ENCODE assay signal across 8 cellular contexts in genomic region chr20:41027872-41028358, GRCh38. TPM values are rescaled to one million over a fixed set of nuclear protein-coding genes. Genes with fewer than 3 reads are reported as not detected.
DNase-seq lines count a peak whose midpoint lies in the region; ATAC-seq and TF ChIP-seq lines count a peak whose summit lies in the region.

No MANE protein-coding gene starts in this region.

- ATAC-seq in SK-N-SH treated with all-trans-retinoic acid at 6 μM for 48 hours (no peak), left lobe of liver (no peak)
- no peak for ATAC-seq in activated CD8-positive, alpha-beta T cell treated with anti-CD3 and anti-CD28 coated beads, Interleukin-2, amount 10 ng/mL, durations not matched to agents 7 days and 5 days

- H3K27ac ChIP-seq in SK-N-SH (ENCODE audit: low read depth in 2 of 2, low read length in 1 of 2): peak overlapping the region; percentile 36 to 67; a peak in 3 of 4 replicates
- H3K27ac ChIP-seq in stomach: peak overlapping the region; percentile 48 to 99 (median 97)

- H3K9ac ChIP-seq in SK-N-SH: peak overlapping the region; percentile 68

- intact Hi-C loops in stomach (cut with DNase I; ENCODE audit: low total_unique reads): no loop called here

- peak overlapping the region; percentile 88 for H3K4me3 Mint-ChIP-seq in activated CD8-positive, alpha-beta T cell treated with anti-CD3 and anti-CD28 coated beads, Interleukin-2, amount 10 ng/mL, durations not matched to agents 7 days and 5 days

- peaks cover 48% of the 10 kb centered on the region for H3K4me1 Mint-ChIP-seq in activated CD8-positive, alpha-beta T cell treated with anti-CD3 and anti-CD28 coated beads, Interleukin-2, amount 10 ng/mL, durations not matched to agents 7 days and 5 days (ENCODE audit: low read depth)

- no peak overlapping the region; the same call in 1 of the 2 replicates for H2AFZ ChIP-seq in SK-N-SH (ENCODE audit: low read depth)

- peaks cover 37% of the 10 kb centered on the region for H3K36me3 Mint-ChIP-seq in activated CD8-positive, alpha-beta T cell treated with anti-CD3 and anti-CD28 coated beads, Interleukin-2, amount 10 ng/mL, durations not matched to agents 7 days and 5 days (ENCODE audit: low read depth)

- no peaks in the 10 kb centered on the region for H3K9me2 ChIP-seq in SK-N-SH

- peaks cover 3% of the 10 kb centered on the region for H3K27me3 Mint-ChIP-seq in activated CD8-positive, alpha-beta T cell treated with anti-CD3 and anti-CD28 coated beads, Interleukin-2, amount 10 ng/mL, durations not matched to agents 7 days and 5 days (ENCODE audit: low read depth)

- peaks cover 0 to under 1% of the 10 kb centered on the region in 2 experiments for H3K36me3 ChIP-seq in SK-N-SH (replicated peaks in 1 of 2; ENCODE audit: control insufficient read depth in 1 of 2, insufficient read depth in 2 of 2, low read length in 1 of 2)
- no peaks in the 10 kb centered on the region for H3K36me3 ChIP-seq in stomach

- peaks cover 26% of the 10 kb centered on the region for H4K20me1 ChIP-seq in SK-N-SH (ENCODE audit: insufficient read depth)

- CTCF ChIA-PET in SK-N-SH (lab: Yijun Ruan, JAX): interaction anchor here (0.8 to 2.0 kb wide), 2 partner anchors 37 to 66 kb away, joined by 3 to 8 read pairs; no protein-coding TSS in a partner anchor
- CTCF ChIA-PET in activated CD8-positive, alpha-beta T cell treated with anti-CD3 and anti-CD28 coated beads, Interleukin-2, amount 10 ng/mL, durations not matched to agents 7 days and 5 days (lab: Charles Lee): interaction anchor here (0.9 to 1.6 kb wide), 2 partner anchors 16 to 37 kb away, joined by 4 to 11 read pairs; no protein-coding TSS in a partner anchor

- H3K4me1 ChIP-seq in SK-N-SH (ENCODE audit: control insufficient read depth in 1 of 2, insufficient read depth in 2 of 2, low read depth in 1 of 2, low read length in 1 of 2): peaks cover 13 to 32% of the 10 kb centered on the region in 2 experiments; a peak in 3 of 4 replicates
- peaks cover 31 to 39% (median 36%) of the 10 kb centered on the region in 4 donors for H3K4me1 ChIP-seq in stomach

- H3K9me3 ChIP-seq in SK-N-SH: no peaks in the 10 kb centered on the region
- no peaks in the 10 kb centered on the region for H3K9me3 ChIP-seq in iPS-18c (ENCODE audit: control insufficient read depth, insufficient read depth, low read length)
- no peaks in the 10 kb centered on the region for H3K9me3 ChIP-seq in stomach

- 41% methylated on average over 9 of the region's 10 CpGs for WGBS in SK-N-SH (ENCODE audit: low lambda C conversion rate)
- WGBS in stomach, 5 donors: 22 to 31% (median 29%) methylated on average over 10 of the region's 10 CpGs

- H3K27me3 ChIP-seq in SK-N-SH (ENCODE audit: insufficient read depth) (no peaks in the 10 kb centered on the region), stomach (no peaks in the 10 kb centered on the region)

- no peaks in the 10 kb centered on the region for H3K9me3 Mint-ChIP-seq in activated CD8-positive, alpha-beta T cell treated with anti-CD3 and anti-CD28 coated beads, Interleukin-2, amount 10 ng/mL, durations not matched to agents 7 days and 5 days (ENCODE audit: insufficient read depth)

- peak overlapping the region; percentile 71 for H3K4me2 ChIP-seq in SK-N-SH

- no peak for TF ChIP-seq POLR2A in stomach (IDR thresholded peaks at IDR 0.05)

- TF ChIP-seq EP300 in SK-N-SH (IDR thresholded peaks at IDR 0.05; ENCODE audit: borderline replicate concordance in 1 of 2, low read depth in 1 of 2, low read length in 1 of 2): no peak
- TF ChIP-seq EP300 in stomach (IDR thresholded peaks at IDR 0.05): no peak

- DNase-seq in SK-N-SH (no peak), stomach (no peak), GM20000 (ENCODE audit: low spot score) (no peak), GM19238 (ENCODE audit: insufficient read length, low spot score) (no peak), left lobe of liver (ENCODE audit: low spot score) (no peak)
- DNase-seq in activated CD8-positive, alpha-beta T cell treated with anti-CD3 and anti-CD28 coated beads, Interleukin-2, amount 10 ng/mL, durations not matched to agents 7 days and 5 days: no peak

- peaks cover 43% of the 10 kb centered on the region for H3K79me2 ChIP-seq in SK-N-SH (ENCODE audit: insufficient read depth)

- H3K4me3 ChIP-seq in SK-N-SH (ENCODE audit: low read depth in 2 of 2, low read length in 1 of 2) (peak overlapping the region; percentile 30 to 54; a peak in 3 of 4 replicates), iPS-18c (ENCODE audit: insufficient read depth, low read depth, low read length) (peak overlapping the region; percentile 37; the same call in 1 of the 2 replicates), stomach (peak overlapping the region; percentile 87 to 96 (median 90))

- H3K27ac Mint-ChIP-seq in activated CD8-positive, alpha-beta T cell treated with anti-CD3 and anti-CD28 coated beads, Interleukin-2, amount 10 ng/mL, durations not matched to agents 7 days and 5 days: peak overlapping the region; percentile 93

- TF ChIP-seq CTCF in SK-N-SH (IDR thresholded peaks at IDR 0.05) (no peak), stomach (IDR thresholded peaks at IDR 0.05) (no peak), GM20000 (IDR thresholded peaks at IDR 0.05; ENCODE audit: extremely low read depth, missing control alignments) (no peak)

- POLR2A ChIA-PET in SK-N-SH (lab: Yijun Ruan, JAX): interaction anchor here (0.6 to 3.6 kb wide), 3 partner anchors 10 to 58 kb away, joined by 3 to 12 read pairs (median 3); no protein-coding TSS in a partner anchor
- POLR2A ChIA-PET in activated CD8-positive, alpha-beta T cell treated with anti-CD3 and anti-CD28 coated beads, Interleukin-2, amount 10 ng/mL, durations not matched to agents 7 days and 5 days (lab: Charles Lee): interaction anchor here (0.5 to 2.4 kb wide), 4 partner anchors 17 to 55 kb away, joined by 3 to 7 read pairs (median 3); no protein-coding TSS in a partner anchor

- H3F3A ChIP-seq in SK-N-SH (replicated peaks; ENCODE audit: insufficient read depth): no peaks in the 10 kb centered on the region

- no peak for TF ChIP-seq RAD21 in SK-N-SH (IDR thresholded peaks at IDR 0.05; ENCODE audit: low read length)

TF ChIP-seq in SK-N-SH, 30 proteins besides CTCF, POLR2A, EP300 and RAD21 (continues in another document):
- no peak for TF ChIP-seq USF2 (IDR thresholded peaks at IDR 0.05; ENCODE audit: borderline replicate concordance, low read depth, low read length)
- TF ChIP-seq PBX3 (IDR thresholded peaks at IDR 0.05): no peak
- no peak for TF ChIP-seq JUND (IDR thresholded peaks at IDR 0.05)
- TF ChIP-seq GATA2 (CRISPR knock-in tag; IDR thresholded peaks at IDR 0.05): no peak
- no peak for TF ChIP-seq RFX5 (IDR thresholded peaks at IDR 0.05; ENCODE audit: low read length)
- TF ChIP-seq YY1 (IDR thresholded peaks at IDR 0.05; ENCODE audit: low read depth): no peak
- TF ChIP-seq SIN3A (IDR thresholded peaks at IDR 0.05; ENCODE audit: borderline replicate concordance, low read depth, low read length): no peak

TF ChIP-seq in SK-N-SH treated with all-trans-retinoic acid at 6 μM for 48 hours, 23 proteins besides CTCF, POLR2A, EP300 and RAD21:
- TF ChIP-seq ZNF70 (CRISPR knock-in tag; IDR thresholded peaks at IDR 0.05): no peak
- no peak for TF ChIP-seq TOX (CRISPR knock-in tag; IDR thresholded peaks at IDR 0.05; ENCODE audit: borderline replicate concordance)
- no peak for TF ChIP-seq OSR1 (CRISPR knock-in tag; IDR thresholded peaks at IDR 0.05)
- no peak for TF ChIP-seq TCF4 (CRISPR knock-in tag; IDR thresholded peaks at IDR 0.05; ENCODE audit: borderline replicate concordance)
- TF ChIP-seq ZNF565 (CRISPR knock-in tag; conservative IDR thresholded peaks at IDR 0.05; ENCODE audit: low read depth): no peak

RNA-seq across cellular contexts. Expression of gene TOP1, which starts 0.7 kb away (rescaled TPM):
- polyA plus RNA-seq in SK-N-SH (2012; rRNA removed): 8.9 and 11.9 TPM in 2 replicates
- 16.8 and 20.3 TPM in 2 replicates for polyA plus RNA-seq in SK-N-SH (2012; cell fraction: cytosol; rRNA removed)
- 9.4 and 16.9 TPM in 2 replicates for polyA plus RNA-seq in SK-N-SH (2012; cell fraction: nucleus; rRNA removed)
- total RNA-seq in activated CD8-positive, alpha-beta T cell treated with anti-CD3 and anti-CD28 coated beads, Interleukin-2, amount 10 ng/mL, durations not matched to agents 7 days and 5 days: 10 to 100 TPM; 89.1 to 91.5 TPM
- total RNA-seq in stomach: 10 to 100 TPM; 14.8 to 46.2 (median 19.6) TPM
- 10 to 100 TPM; 18.0 to 24.0 (median 23.8) TPM for polyA plus RNA-seq in stomach
- 18.0 TPM for total RNA-seq in left lobe of liver

Comparison
In these comparisons a context has a peak if more than half of its experiments do, and no peak if none do; other contexts are left out.
1. H3K4me3 ChIP-seq: peak in every context shown above with its lines; median percentile 90 in stomach; 42 in SK-N-SH; 37 in iPS-18c.